ENCODE assay signal across 34 cellular contexts in the genomic region with DNA sequence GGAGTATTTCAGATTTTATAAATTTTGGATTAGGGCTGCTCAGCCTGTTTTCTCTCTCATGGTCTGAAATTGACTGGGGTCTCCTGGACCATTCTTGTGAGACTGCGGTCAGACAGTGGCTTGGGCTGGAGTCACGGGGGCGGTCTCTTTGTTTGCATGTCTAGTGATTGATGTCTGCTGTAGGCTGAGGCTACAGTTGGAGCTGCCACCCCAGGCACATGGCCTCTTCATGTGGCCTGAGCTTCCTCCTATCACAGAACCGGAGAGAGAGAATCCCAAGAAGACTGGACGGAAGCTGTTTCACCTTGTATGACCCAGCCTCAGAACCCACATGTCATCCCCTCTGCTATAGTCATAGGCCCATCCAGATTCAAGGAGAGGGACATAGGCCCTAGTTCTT.
"Had no signal": no experiment of that assay in that cellular context is flagged by ENCODE, and none has a peak within 500 bp of the region (broad histone marks: within the 10 kb centered on the region; RNA-seq: fewer than 3 reads in every experiment).

No MANE protein-coding gene starts in this region.

- H3K36me3 Mint-ChIP-seq: activated naive CD4-positive, alpha-beta T cell treated with anti-CD3 and anti-CD28 coated beads, Interleukin-2, amount 50 U/mL, for 24 hours had no signal

- H3K27me3 ChIP-seq: adrenal gland, body of pancreas, esophagus muscularis mucosa, gastroesophageal sphincter had no signal

- H3K36me3 ChIP-seq: adrenal gland, gastroesophageal sphincter, WERI-Rb-1 had no signal

- DNase-seq: activated B cell treated with CpG ODN at 0.5 μM for 24 hours; activated CD4-positive, alpha-beta T cell treated with anti-CD3 and anti-CD28 coated beads for 48 hours; activated CD4-positive, alpha-beta T cell treated with anti-CD3 and anti-CD28 coated beads, Interleukin-2, amount 50 U/mL, for 1 hour; activated CD4-positive, alpha-beta T cell treated with anti-CD3 and anti-CD28 coated beads, Interleukin-2, amount 50 U/mL, for 48 hours; activated CD8-positive, alpha-beta memory T cell treated with anti-CD3 and anti-CD28 coated beads for 24 hours; activated CD8-positive, alpha-beta T cell treated with anti-CD3 and anti-CD28 coated beads for 36 hours; activated effector memory CD4-positive, alpha-beta T cell treated with anti-CD3 and anti-CD28 coated beads, Interleukin-2, amount 50 U/mL, for 16 hours; activated naive CD4-positive, alpha-beta T cell treated with anti-CD3 and anti-CD28 coated beads for 36 hours; activated naive CD8-positive, alpha-beta T cell treated with anti-CD3 and anti-CD28 coated beads for 36 hours; activated naive CD8-positive, alpha-beta T cell treated with anti-CD3 and anti-CD28 coated beads, Interleukin-2, amount 50 U/mL, for 24 hours; activated T-cell treated with anti-CD3 and anti-CD28 coated beads, Interleukin-2, amount 50 U/mL, for 1 hour; activated T-cell treated with anti-CD3 and anti-CD28 coated beads, Interleukin-2, amount 50 U/mL, for 48 hours; adrenal gland; amygdala; aorta; body of pancreas; caudate nucleus; cortex of kidney; dermis blood vessel endothelial cell; effector CD4-positive, alpha-beta T cell; effector memory CD8-positive, alpha-beta T cell; erythroblast; foreskin melanocyte; T-helper 1 cell; T-helper 17 cell; T1000; WERI-Rb-1 had no signal

- H3K4me3 Mint-ChIP-seq: activated B cell treated with CpG ODN at 0.5 μM for 24 hours; activated CD8-positive, alpha-beta T cell treated with anti-CD3 and anti-CD28 coated beads for 36 hours; activated naive CD4-positive, alpha-beta T cell treated with anti-CD3 and anti-CD28 coated beads for 36 hours; activated naive CD4-positive, alpha-beta T cell treated with anti-CD3 and anti-CD28 coated beads, Interleukin-2, amount 50 U/mL, for 24 hours; activated naive CD8-positive, alpha-beta T cell treated with anti-CD3 and anti-CD28 coated beads for 36 hours; activated naive CD8-positive, alpha-beta T cell treated with anti-CD3 and anti-CD28 coated beads, Interleukin-2, amount 50 U/mL, for 24 hours; activated T-helper 1 cell treated with anti-CD3 and anti-CD28 coated beads, Interleukin-12 subunit alpha, Interleukin-12 subunit beta, Interleukin-2, Interleukin-4 antibody, amounts not matched to agents 30 ng/mL and 10 ng/mL and 1 ng/mL, durations not matched to agents 14 hours and 24 hours and 36 hours; effector memory CD8-positive, alpha-beta T cell; T-helper 17 cell; T-helper 2 cell treated with Interferon-gamma antibody and Interleukin-4, amounts not matched to agents 5 μg/mL and 100 μg/mL, for 36 hours had no signal

- H3K9me3 ChIP-seq: adrenal gland, body of pancreas, esophagus muscularis mucosa, gastroesophageal sphincter had no signal

- H3K27me3 Mint-ChIP-seq: activated B cell treated with CpG ODN at 0.5 μM for 24 hours; activated CD8-positive, alpha-beta T cell treated with anti-CD3 and anti-CD28 coated beads for 36 hours; activated naive CD4-positive, alpha-beta T cell treated with anti-CD3 and anti-CD28 coated beads, Interleukin-2, amount 50 U/mL, for 24 hours; activated naive CD8-positive, alpha-beta T cell treated with anti-CD3 and anti-CD28 coated beads for 36 hours; activated naive CD8-positive, alpha-beta T cell treated with anti-CD3 and anti-CD28 coated beads, Interleukin-2, amount 50 U/mL, for 24 hours; effector memory CD8-positive, alpha-beta T cell had no signal

- H3K9me3 Mint-ChIP-seq: activated naive CD4-positive, alpha-beta T cell treated with anti-CD3 and anti-CD28 coated beads, Interleukin-2, amount 50 U/mL, for 24 hours; activated T-helper 1 cell treated with anti-CD3 and anti-CD28 coated beads, Interleukin-12 subunit alpha, Interleukin-12 subunit beta, Interleukin-2, Interleukin-4 antibody, amounts not matched to agents 30 ng/mL and 10 ng/mL and 1 ng/mL, durations not matched to agents 14 hours and 24 hours and 36 hours; effector memory CD8-positive, alpha-beta T cell had no signal

- H3K27ac Mint-ChIP-seq: activated B cell treated with CpG ODN at 0.5 μM for 24 hours; activated CD8-positive, alpha-beta T cell treated with anti-CD3 and anti-CD28 coated beads for 36 hours; activated naive CD4-positive, alpha-beta T cell treated with anti-CD3 and anti-CD28 coated beads for 36 hours; activated naive CD4-positive, alpha-beta T cell treated with anti-CD3 and anti-CD28 coated beads, Interleukin-2, amount 50 U/mL, for 24 hours; activated naive CD8-positive, alpha-beta T cell treated with anti-CD3 and anti-CD28 coated beads, Interleukin-2, amount 50 U/mL, for 24 hours; activated T-helper 1 cell treated with anti-CD3 and anti-CD28 coated beads, Interleukin-12 subunit alpha, Interleukin-12 subunit beta, Interleukin-2, Interleukin-4 antibody, amounts not matched to agents 30 ng/mL and 10 ng/mL and 1 ng/mL, durations not matched to agents 14 hours and 24 hours and 36 hours; activated T-helper 2 cell treated with anti-CD3 and anti-CD28 coated beads, Interferon-gamma antibody, Interleukin-2, Interleukin-4, amounts not matched to agents 10 μg/mL and 5 μg/mL and 100 μg/mL, durations not matched to agents 14 hours and 24 hours and 36 hours; effector memory CD8-positive, alpha-beta T cell; T-helper 17 cell; T-helper 2 cell treated with Interferon-gamma antibody and Interleukin-4, amounts not matched to agents 5 μg/mL and 100 μg/mL, for 36 hours had no signal

- ATAC-seq: activated CD4-positive, CD25-positive, alpha-beta regulatory T cell treated with anti-CD3 and anti-CD28 coated beads, Interleukin-2, amount 50 U/mL, for 24 hours; activated CD8-positive, alpha-beta T cell treated with anti-CD3 and anti-CD28 coated beads for 36 hours; activated naive CD8-positive, alpha-beta T cell treated with anti-CD3 and anti-CD28 coated beads, Interleukin-2, amount 50 U/mL, for 24 hours; body of pancreas; effector memory CD8-positive, alpha-beta T cell; gastroesophageal sphincter; T-helper 17 cell had no signal

- H3K4me3 ChIP-seq: adrenal gland, body of pancreas, esophagus muscularis mucosa, gastroesophageal sphincter had no signal

- H3K27ac ChIP-seq: adrenal gland, body of pancreas, esophagus muscularis mucosa, gastroesophageal sphincter, WERI-Rb-1 had no signal
